ENCODE assay signal across 27 cellular contexts in genomic region chr11:134691985-134692384, GRCh38.
A peak's percentile ranks its signal among the peaks of the same experiment; 100 is the strongest.
DNase-seq lines count a peak whose midpoint lies in the region; ATAC-seq and TF ChIP-seq lines count a peak whose summit lies in the region.
"Had no signal": no experiment of that assay in that cellular context is flagged by ENCODE, and none has a peak within 500 bp of the region (broad histone marks: within the 10 kb centered on the region; RNA-seq: fewer than 3 reads in every experiment).

No MANE protein-coding gene starts in this region.

- no peak overlapping the region for H2BK20ac ChIP-seq in H9 (ENCODE audit: low read depth, low read length, poor library complexity, severe bottlenecking)

- H4K8ac ChIP-seq in H9 (replicated peaks; ENCODE audit: insufficient read length, low read depth, low read length), result no peak overlapping the region

- H2BK15ac ChIP-seq in H9 (ENCODE audit: low read depth, low read length), result no peak overlapping the region

- H3K27me3 ChIP-seq in breast epithelium (peaks cover 0 to 8% of the 10 kb centered on the region in 2 donors), mammary epithelial cell (ENCODE audit: insufficient read depth, low read length) (no peaks in the 10 kb centered on the region), H9 (ENCODE audit: insufficient read depth, low read length) (no peaks in the 10 kb centered on the region)
- H3K27me3 ChIP-seq in CD8-positive, alpha-beta memory T cell (ENCODE audit: insufficient read depth, low read length, poor library complexity, severe bottlenecking), result peaks cover 4% of the 10 kb centered on the region
- H3K27me3 ChIP-seq: Peyer's patch had no signal

- 8% methylated on average over 6 of the region's 6 CpGs for WGBS in mammary epithelial cell (ENCODE audit: low coverage, missing lambda C conversion rate)
- WGBS in H9 (ENCODE audit: extremely low coverage, insufficient read length, low lambda C conversion rate), result no CpG with 5 or more reads among the region's 6 CpGs

- in situ Hi-C loops in mammary epithelial cell (cut with MboI; ENCODE audit: low sequenced_read_pairs in 2 of 2), result no loop called here

- no peak overlapping the region for H2BK120ac ChIP-seq in H9 (ENCODE audit: low read depth, low read length, poor library complexity, severe bottlenecking)

- H3K4me3 Mint-ChIP-seq in MCF 10A (ENCODE audit: unreplicated experiment), result no peak overlapping the region
- H3K4me3 Mint-ChIP-seq in H9, result no peak overlapping the region
- H3K4me3 Mint-ChIP-seq in CD8-positive, alpha-beta memory T cell, result no peak overlapping the region
- H3K4me3 Mint-ChIP-seq in activated CD8-positive, alpha-beta T cell treated with anti-CD3 and anti-CD28 coated beads for 36 hours, result no peak overlapping the region
- H3K4me3 Mint-ChIP-seq: activated naive CD8-positive, alpha-beta T cell treated with anti-CD3 and anti-CD28 coated beads, Interleukin-2, amount 10 ng/mL, durations not matched to agents 7 days and 5 days; B cell; IgD-negative memory B cell; memory B cell had no signal

- H3K4me3 ChIP-seq in breast epithelium (no peak overlapping the region), mammary epithelial cell (replicated peaks in 1 of 3; ENCODE audit: insufficient read depth in 1 of 3, low read depth in 2 of 3, low read length in 3 of 3) (no peak overlapping the region)
- H3K4me3 ChIP-seq in CD8-positive, alpha-beta memory T cell (ENCODE audit: low read length), result no peak overlapping the region
- H3K4me3 ChIP-seq: Peyer's patch, stomach, tibial nerve had no signal

- H3K9ac ChIP-seq in mammary epithelial cell (ENCODE audit: insufficient read depth, low read length), result no peak overlapping the region
- H3K9ac ChIP-seq in H9 (ENCODE audit: extremely low read depth, insufficient read length, low read length), result no peak overlapping the region

- H2AFZ ChIP-seq in mammary epithelial cell (ENCODE audit: low read depth, low read length) (no peak overlapping the region), H9 (ENCODE audit: low read length) (no peak overlapping the region)

- no peak overlapping the region for H2AK5ac ChIP-seq in H9 (ENCODE audit: insufficient read length, low read length)

- H3K79me2 ChIP-seq in mammary epithelial cell (ENCODE audit: insufficient read depth, low read length), result no peaks in the 10 kb centered on the region
- no peaks in the 10 kb centered on the region for H3K79me2 ChIP-seq in H9 (ENCODE audit: insufficient read depth, low read length)

- H2BK5ac ChIP-seq in H9 (ENCODE audit: insufficient read length, low read length), result no peak overlapping the region

- H3K4ac ChIP-seq in H9 (ENCODE audit: low read depth, low read length), result no peak overlapping the region

- no peaks in the 10 kb centered on the region for H3K4me1 ChIP-seq in breast epithelium
- H3K4me1 ChIP-seq in mammary epithelial cell (ENCODE audit: insufficient read depth, low read length), result no peaks in the 10 kb centered on the region
- H3K4me1 ChIP-seq in H9 (ENCODE audit: insufficient read depth, low read length), result no peaks in the 10 kb centered on the region
- no peaks in the 10 kb centered on the region for H3K4me1 ChIP-seq in CD8-positive, alpha-beta memory T cell (ENCODE audit: insufficient read depth, low read length)
- H3K4me1 ChIP-seq: Caco-2, Peyer's patch, stomach had no signal

- no peak overlapping the region for H3K4me2 ChIP-seq in mammary epithelial cell (ENCODE audit: insufficient read depth, low read depth, low read length)
- H3K4me2 ChIP-seq in H9 (ENCODE audit: insufficient read depth, insufficient read length, low read length), result no peak overlapping the region

- H3T11ph ChIP-seq in H9 (ENCODE audit: low read length), result no peak overlapping the region

- no peaks in the 10 kb centered on the region for H3K23me2 ChIP-seq in H9 (ENCODE audit: insufficient read length, low read depth, low read length, poor library complexity, severe bottlenecking)

- peaks cover 6% of the 10 kb centered on the region for H3K36me3 Mint-ChIP-seq in MCF 10A (ENCODE audit: insufficient read depth, unreplicated experiment)
- no peaks in the 10 kb centered on the region for H3K36me3 Mint-ChIP-seq in H9 (ENCODE audit: insufficient read depth in 1 of 3, low read depth in 3 of 3)
- H3K36me3 Mint-ChIP-seq in CD8-positive, alpha-beta memory T cell, result no peaks in the 10 kb centered on the region
- no peaks in the 10 kb centered on the region for H3K36me3 Mint-ChIP-seq in activated CD8-positive, alpha-beta T cell treated with anti-CD3 and anti-CD28 coated beads for 36 hours (ENCODE audit: low read depth)
- H3K36me3 Mint-ChIP-seq: activated naive CD8-positive, alpha-beta T cell treated with anti-CD3 and anti-CD28 coated beads, Interleukin-2, amount 10 ng/mL, durations not matched to agents 7 days and 5 days; memory B cell had no signal

- H3K27me3 Mint-ChIP-seq in MCF 10A (ENCODE audit: insufficient read depth, unreplicated experiment), result no peaks in the 10 kb centered on the region
- H3K27me3 Mint-ChIP-seq in H9 (ENCODE audit: low read depth), result peaks cover 13% of the 10 kb centered on the region
- peaks cover 6 to 37% of the 10 kb centered on the region in 2 donors for H3K27me3 Mint-ChIP-seq in CD8-positive, alpha-beta memory T cell
- peaks cover 20% of the 10 kb centered on the region for H3K27me3 Mint-ChIP-seq in activated CD8-positive, alpha-beta T cell treated with anti-CD3 and anti-CD28 coated beads for 36 hours

- no peak overlapping the region for H4K5ac ChIP-seq in H9 (ENCODE audit: insufficient read length, low read depth, low read length)

- H2BK12ac ChIP-seq in H9 (ENCODE audit: insufficient read length, low read depth, low read length), result no peak overlapping the region

- CTCF ChIA-PET in MCF 10A (lab: Yijun Ruan, JAX), result interaction anchor here (0.7 kb wide), 1 partner anchor 51 kb away, joined by 3 read pairs; no protein-coding TSS in a partner anchor
- CTCF ChIA-PET in mammary epithelial cell (lab: Charles Lee; ENCODE audit: low non-redundant PET), result no interaction called here
- CTCF ChIA-PET in CD8-positive, alpha-beta memory T cell (lab: Charles Lee), result no interaction called here
- CTCF ChIA-PET in activated CD8-positive, alpha-beta T cell treated with anti-CD3 and anti-CD28 coated beads for 36 hours (lab: Charles Lee), result no interaction called here

- H3K27ac ChIP-seq in breast epithelium, result no peak overlapping the region
- no peak overlapping the region for H3K27ac ChIP-seq in mammary epithelial cell (ENCODE audit: insufficient read depth, low read depth, low read length)
- no peak overlapping the region for H3K27ac ChIP-seq in H9 (ENCODE audit: insufficient read length, low read depth, low read length)
- H3K27ac ChIP-seq in CD8-positive, alpha-beta memory T cell (ENCODE audit: low read depth, low read length), result no peak overlapping the region
- H3K27ac ChIP-seq: HL-60, Peyer's patch, stomach, tibial nerve, VCaP had no signal

- H3K79me1 ChIP-seq in H9 (ENCODE audit: insufficient read depth, low read depth, low read length, poor library complexity, severe bottlenecking), result no peaks in the 10 kb centered on the region

- H3K23ac ChIP-seq in H9 (ENCODE audit: insufficient read length, low read depth, low read length), result no peak overlapping the region

- H3K9me3 Mint-ChIP-seq in MCF 10A (ENCODE audit: unreplicated experiment) (peaks cover 24% of the 10 kb centered on the region), H9 (no peaks in the 10 kb centered on the region)
- H3K9me3 Mint-ChIP-seq in CD8-positive, alpha-beta memory T cell, result no peaks in the 10 kb centered on the region
- H3K9me3 Mint-ChIP-seq in activated CD8-positive, alpha-beta T cell treated with anti-CD3 and anti-CD28 coated beads for 36 hours, result no peaks in the 10 kb centered on the region
- H3K9me3 Mint-ChIP-seq: activated naive CD8-positive, alpha-beta T cell treated with anti-CD3 and anti-CD28 coated beads, Interleukin-2, amount 10 ng/mL, durations not matched to agents 7 days and 5 days; activated T-helper 2 cell treated with anti-CD3 and anti-CD28 coated beads, Interferon-gamma antibody, Interleukin-2, Interleukin-4, amounts not matched to agents 10 μg/mL and 5 μg/mL and 100 μg/mL, durations not matched to agents 14 hours and 24 hours and 36 hours; IgD-negative memory B cell; memory B cell had no signal

- no peak overlapping the region for H4K91ac ChIP-seq in H9 (ENCODE audit: insufficient read length, low read depth, low read length)

- no peak overlapping the region for H3K56ac ChIP-seq in H9 (ENCODE audit: insufficient read length, low read depth, low read length)

- H3K14ac ChIP-seq in H9 (ENCODE audit: insufficient read depth, low read length), result no peak overlapping the region

- TF ChIP-seq CTCF in MCF 10A (IDR thresholded peaks at IDR 0.05; ENCODE audit: unreplicated experiment), result no peak
- no peak for TF ChIP-seq CTCF in breast epithelium (IDR thresholded peaks at IDR 0.05)
- no peak for TF ChIP-seq CTCF in mammary epithelial cell (conservative IDR thresholded peaks at IDR 0.05 in 1 of 2, IDR thresholded peaks at IDR 0.05 in 1 of 2; ENCODE audit: extremely low read depth in 1 of 2, insufficient read depth in 1 of 2, low read depth in 1 of 2, low read length in 2 of 2)
- no peak for TF ChIP-seq CTCF in H9 (conservative IDR thresholded peaks at IDR 0.05)
- TF ChIP-seq CTCF in activated CD8-positive, alpha-beta T cell treated with anti-CD3 and anti-CD28 coated beads for 36 hours (IDR thresholded peaks at IDR 0.05), result no peak

- POLR2A ChIA-PET in MCF 10A (lab: Yijun Ruan, JAX), result no interaction called here
- POLR2A ChIA-PET in CD8-positive, alpha-beta memory T cell (lab: Charles Lee), result no interaction called here
- POLR2A ChIA-PET in activated CD8-positive, alpha-beta T cell treated with anti-CD3 and anti-CD28 coated beads for 36 hours (lab: Charles Lee), result no interaction called here

- ATAC-seq in activated CD8-positive, alpha-beta T cell treated with anti-CD3 and anti-CD28 coated beads for 36 hours, result no peak
- ATAC-seq: right cardiac atrium had no signal

- BruUV-seq in MCF 10A (replicated peaks; lab: Mats Ljungman, UMichigan), result no TSS peak
- BruUV-seq in mammary epithelial cell (replicated peaks; lab: Mats Ljungman, UMichigan), result no TSS peak

- no peaks in the 10 kb centered on the region for H3K4me1 Mint-ChIP-seq in MCF 10A (ENCODE audit: insufficient read depth, unreplicated experiment)
- no peaks in the 10 kb centered on the region for H3K4me1 Mint-ChIP-seq in H9
- no peaks in the 10 kb centered on the region for H3K4me1 Mint-ChIP-seq in CD8-positive, alpha-beta memory T cell
- H3K4me1 Mint-ChIP-seq in activated CD8-positive, alpha-beta T cell treated with anti-CD3 and anti-CD28 coated beads for 36 hours (ENCODE audit: low read depth), result no peaks in the 10 kb centered on the region
- H3K4me1 Mint-ChIP-seq: activated naive CD8-positive, alpha-beta T cell treated with anti-CD3 and anti-CD28 coated beads, Interleukin-2, amount 10 ng/mL, durations not matched to agents 7 days and 5 days; B cell had no signal

- no peaks in the 10 kb centered on the region for H3K36me3 ChIP-seq in breast epithelium
- H3K36me3 ChIP-seq in mammary epithelial cell (ENCODE audit: insufficient read depth, low read length), result no peaks in the 10 kb centered on the region
- H3K36me3 ChIP-seq in CD8-positive, alpha-beta memory T cell (ENCODE audit: insufficient read depth, low read length), result no peaks in the 10 kb centered on the region
- H3K36me3 ChIP-seq: Peyer's patch, stomach, tibial nerve had no signal

- TF ChIP-seq POLR2A in breast epithelium (IDR thresholded peaks at IDR 0.05), result no peak

- dilution Hi-C loops in mammary epithelial cell (cut with HindIII; ENCODE audit: low sequenced_read_pairs), result no loop called here

- H3K27ac Mint-ChIP-seq in MCF 10A (ENCODE audit: low read depth, unreplicated experiment), result no peak overlapping the region
- H3K27ac Mint-ChIP-seq in H9, result no peak overlapping the region
- H3K27ac Mint-ChIP-seq in CD8-positive, alpha-beta memory T cell, result no peak overlapping the region
- H3K27ac Mint-ChIP-seq in activated CD8-positive, alpha-beta T cell treated with anti-CD3 and anti-CD28 coated beads for 36 hours, result no peak overlapping the region
- H3K27ac Mint-ChIP-seq: activated naive CD8-positive, alpha-beta T cell treated with anti-CD3 and anti-CD28 coated beads, Interleukin-2, amount 10 ng/mL, durations not matched to agents 7 days and 5 days; activated T-helper 2 cell treated with anti-CD3 and anti-CD28 coated beads, Interferon-gamma antibody, Interleukin-2, Interleukin-4, amounts not matched to agents 10 μg/mL and 5 μg/mL and 100 μg/mL, durations not matched to agents 14 hours and 24 hours and 36 hours; B cell; IgD-negative memory B cell; memory B cell had no signal

- H4K20me1 ChIP-seq in mammary epithelial cell (ENCODE audit: insufficient read depth, low read length) (no peaks in the 10 kb centered on the region), H9 (ENCODE audit: control insufficient read depth, insufficient read depth, insufficient read length) (no peaks in the 10 kb centered on the region)

- H3K9me3 ChIP-seq in breast epithelium (no peaks in the 10 kb centered on the region), mammary epithelial cell (replicated peaks; ENCODE audit: insufficient read depth, low read length) (peaks cover 8% of the 10 kb centered on the region), H9 (ENCODE audit: control insufficient read depth, low read depth, low read length) (no peaks in the 10 kb centered on the region)
- H3K9me3 ChIP-seq in CD8-positive, alpha-beta memory T cell (ENCODE audit: low read length), result no peaks in the 10 kb centered on the region
- H3K9me3 ChIP-seq: Caco-2, Peyer's patch, stomach, tibial nerve had no signal

- intact Hi-C loops in MCF 10A (cut with micrococcal nuclease) (no loop called here), breast epithelium (cut with DNase I; ENCODE audit: low total_unique reads) (no loop called here), mammary epithelial cell (cut with micrococcal nuclease) (no loop called here)
- intact Hi-C loops in activated CD8-positive, alpha-beta T cell treated with anti-CD3 and anti-CD28 coated beads for 36 hours (cut with micrococcal nuclease), result no loop called here

- no peak overlapping the region for H3K18ac ChIP-seq in H9 (ENCODE audit: insufficient read length, low read depth, low read length)

- peak; percentile 13 for DNase-seq in MCF 10A (ENCODE audit: unreplicated experiment)
- no peak for DNase-seq in breast epithelium (ENCODE audit: low spot score in 2 of 2)
- DNase-seq in mammary epithelial cell, result peak; percentile 9
- DNase-seq in globus pallidus (ENCODE audit: low spot score), result peak; percentile 7
- DNase-seq in H9, result no peak
- DNase-seq in activated CD4-positive, alpha-beta T cell treated with anti-CD3 and anti-CD28 coated beads, Interleukin-2, amount 50 U/mL, for 48 hours, result no peak
- DNase-seq in CD8-positive, alpha-beta memory T cell, result no peak
- no peak for DNase-seq in activated CD8-positive, alpha-beta T cell treated with anti-CD3 and anti-CD28 coated beads for 36 hours
- DNase-seq: 8988T; activated CD8-positive, alpha-beta memory T cell treated with anti-CD3 and anti-CD28 coated beads, Interleukin-2, amount 50 U/mL, for 48 hours; activated naive CD8-positive, alpha-beta T cell treated with anti-CD3 and anti-CD28 coated beads, Interleukin-2, amount 10 ng/mL, durations not matched to agents 7 days and 5 days; Caco-2; foreskin fibroblast; NCI-H1436 treated with DMSO at 0.1 percent for 48 hours; NCI-H510A; NK-92 treated with Interleukin-12 subunit alpha and Interleukin-12 subunit beta, amount 100 ng/mL, for 24 hours; Peyer's patch; right cardiac atrium; stomach; T-helper 2 cell had no signal

Comparison
In these comparisons a context has a peak if more than half of its experiments do, and no peak if none do; other contexts are left out.
1. DNase-seq: peak in MCF 10A (single experiment), mammary epithelial cell (single experiment) and globus pallidus (single experiment); none in breast epithelium (0 of 2), H9 (single experiment), activated CD4-positive, alpha-beta T cell treated with anti-CD3 and anti-CD28 coated beads, Interleukin-2, amount 50 U/mL, for 48 hours (0 of 2), CD8-positive, alpha-beta memory T cell (0 of 5) and activated CD8-positive, alpha-beta T cell treated with anti-CD3 and anti-CD28 coated beads for 36 hours (single experiment).